Comparison of ENCODE assay signal across 1 cellular context in genomic region chr20:38434770-38435554, GRCh38.
TF ChIP-seq lines count a peak whose summit lies in the region.

SNHG17 (minus strand) TSS chr20:38435328.

TF ChIP-seq in WTC11, 78 proteins besides CTCF, POLR2A, EP300 and RAD21 (continued from another document):
- TF ChIP-seq ZNF532 (CRISPR knock-in tag; IDR thresholded peaks at IDR 0.05; ENCODE audit: borderline replicate concordance) (no peak), ARID4B (CRISPR knock-in tag; IDR thresholded peaks at IDR 0.05; ENCODE audit: borderline replicate concordance) (peak; percentile 91), JUN (CRISPR knock-in tag; IDR thresholded peaks at IDR 0.05) (peak; percentile 57; the same call in 1 of the 2 replicates), IRF2 (CRISPR knock-in tag; IDR thresholded peaks at IDR 0.05; ENCODE audit: borderline replicate concordance, low read depth) (no peak), MXD4 (CRISPR knock-in tag; IDR thresholded peaks at IDR 0.05; ENCODE audit: borderline replicate concordance) (no peak), ATF3 (CRISPR knock-in tag; conservative IDR thresholded peaks at IDR 0.05) (no peak), STAT6 (CRISPR knock-in tag; conservative IDR thresholded peaks at IDR 0.05; ENCODE audit: low read depth) (no peak; the same call in 1 of the 2 replicates), NR1H2 (CRISPR knock-in tag; IDR thresholded peaks at IDR 0.05) (no peak), RORB (CRISPR knock-in tag; IDR thresholded peaks at IDR 0.05) (no peak), AR (CRISPR knock-in tag; IDR thresholded peaks at IDR 0.05) (no peak), ZNF281 (CRISPR knock-in tag; IDR thresholded peaks at IDR 0.05) (0 out of 2 replicates have a peak, but pooled peaks have one; percentile 12), ZNF219 (CRISPR knock-in tag; IDR thresholded peaks at IDR 0.05; ENCODE audit: borderline replicate concordance) (peak; percentile 64; the same call in 1 of the 2 replicates), TEAD1 (CRISPR knock-in tag; IDR thresholded peaks at IDR 0.05) (peak; percentile 85), KAT7 (CRISPR knock-in tag; IDR thresholded peaks at IDR 0.05; ENCODE audit: borderline replicate concordance) (peak; percentile 80; the same call in 1 of the 2 replicates), PREB (CRISPR knock-in tag; IDR thresholded peaks at IDR 0.05; ENCODE audit: borderline replicate concordance) (peak; percentile 90; the same call in 1 of the 2 replicates), ESRRA (CRISPR knock-in tag; IDR thresholded peaks at IDR 0.05; ENCODE audit: borderline replicate concordance) (peak; percentile 62), ZNF317 (CRISPR knock-in tag; IDR thresholded peaks at IDR 0.05; ENCODE audit: borderline replicate concordance, low read depth) (peak; percentile 55; the same call in 1 of the 2 replicates), MAX (CRISPR knock-in tag; IDR thresholded peaks at IDR 0.05) (peak; percentile 99), ZNF425 (CRISPR knock-in tag; conservative IDR thresholded peaks at IDR 0.05) (no peak), JAZF1 (CRISPR knock-in tag; IDR thresholded peaks at IDR 0.05) (no peak)
